Comparison of ENCODE assay signal across 8 cellular contexts in the genomic region with DNA sequence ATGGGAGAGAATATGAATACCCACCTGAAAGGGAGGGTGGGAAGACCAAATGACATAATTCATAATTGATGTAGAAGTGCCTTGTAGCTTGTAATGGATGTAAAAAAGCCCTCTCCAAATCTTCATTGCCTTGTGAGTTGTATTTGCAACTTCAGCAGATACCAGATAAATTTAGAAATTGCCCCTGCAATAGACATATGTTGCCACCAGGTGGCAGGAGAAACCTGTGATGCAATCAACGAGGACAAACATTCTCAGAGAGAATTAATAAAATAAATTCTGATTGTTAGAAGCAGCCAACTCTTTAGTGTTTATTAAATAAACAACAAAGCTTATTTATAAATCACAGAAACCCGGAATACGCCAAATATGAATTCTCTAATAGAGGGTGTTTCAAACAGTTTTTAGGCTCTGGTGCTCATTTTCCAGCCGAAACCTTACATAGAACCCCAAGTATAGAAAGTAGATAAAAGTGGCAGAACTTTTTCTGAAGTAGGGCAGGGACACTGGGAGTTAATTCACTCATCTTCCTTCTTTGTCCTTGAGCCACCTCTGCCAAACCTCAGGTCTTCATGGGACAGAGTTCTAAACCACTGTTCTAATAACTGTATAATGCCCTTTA.
A peak's percentile ranks its signal among the peaks of the same experiment; 100 is the strongest.
DNase-seq lines count a peak whose midpoint lies in the region; ATAC-seq, FAIRE-seq and TF ChIP-seq lines count a peak whose summit lies in the region.

No MANE protein-coding gene starts in this region.

- H3K4me3 ChIP-seq in GM12878 (no peak overlapping the region), liver (ENCODE audit: low read depth in 1 of 3, low read length in 3 of 3) (no peak overlapping the region)

- no peaks in the 10 kb centered on the region for H3K36me3 ChIP-seq in GM12878 (ENCODE audit: control insufficient read depth in 2 of 2, insufficient read depth in 2 of 2, low read length in 1 of 2)
- H3K36me3 ChIP-seq in liver (ENCODE audit: control insufficient read depth in 4 of 4, insufficient read depth in 3 of 4, low read depth in 1 of 4, low read length in 3 of 4): no peaks in the 10 kb centered on the region

- BruUV-seq in GM12878 (replicated peaks; lab: Mats Ljungman, UMichigan): no TSS peak

- DNase-seq in NCI-H1694 (lab: John Stamatoyannopoulos, UW) (peak; percentile 35), GM12878 (ENCODE audit: low read depth, low spot score) (peak; percentile 3), SW 1271 (lab: John Stamatoyannopoulos, UW) (no peak)

- intact Hi-C loops in GM12878 (cut with micrococcal nuclease; ENCODE audit: unreplicated experiment): loop anchor here (1.0 kb wide), 2 partner anchors 39 to 1330 kb away; no protein-coding TSS in a partner anchor

- TF ChIP-seq POLR2A in GM12878 (IDR thresholded peaks at IDR 0.05; ENCODE audit: low read depth, low read length): no peak

- POLR2A ChIA-PET in GM12878 (lab: Charles Lee): no interaction called here

- H3K9me3 ChIP-seq in GM12878 (replicated peaks; ENCODE audit: control insufficient read depth, insufficient read depth, low read length) (no peaks in the 10 kb centered on the region), liver (ENCODE audit: control insufficient read depth in 4 of 4, low read length in 3 of 4) (no peaks in the 10 kb centered on the region)

- H3K27me3 ChIP-seq in GM12878 (replicated peaks in 1 of 2; ENCODE audit: control insufficient read depth in 2 of 2, insufficient read depth in 2 of 2, low read length in 1 of 2): no peaks in the 10 kb centered on the region
- H3K27me3 ChIP-seq in liver (ENCODE audit: control insufficient read depth in 4 of 4, insufficient read depth in 4 of 4, low read length in 3 of 4): no peaks in the 10 kb centered on the region

- H3K9ac ChIP-seq in GM12878 (ENCODE audit: control insufficient read depth, insufficient read depth, low read length): no peak overlapping the region
- H3K9ac ChIP-seq in liver (ENCODE audit: low read depth in 1 of 2, low read length in 2 of 2): no peak overlapping the region

- WGBS in GM12878 (ENCODE audit: insufficient coverage, insufficient replicate concordance, low lambda C conversion rate, missing lambda C conversion rate): 15% methylated on average over 4 of the region's 4 CpGs
- 47% methylated on average over 4 of the region's 4 CpGs for WGBS in liver

- CTCF ChIA-PET in GM12878 (lab: Yijun Ruan, JAX): interaction anchor here (0.7 to 7.7 kb wide), 27 partner anchors 9 to 1499 kb away, joined by 3 to 204 read pairs (median 3); no protein-coding TSS in a partner anchor

- H3K27ac ChIP-seq in C4-2B (no peak overlapping the region), GM12878 (ENCODE audit: control insufficient read depth, insufficient read depth) (no peak overlapping the region), liver (ENCODE audit: low read depth in 1 of 2, low read length in 2 of 2) (no peak overlapping the region)

- in situ Hi-C loops in GM12878 (cut with MboI): loop anchor here (10.0 kb wide), 1 partner anchor 1333 kb away; no protein-coding TSS in a partner anchor

- TF ChIP-seq RAD21 in GM12878 (IDR thresholded peaks at IDR 0.05; ENCODE audit: insufficient read depth, low read depth, low read length) (peak; percentile 86), liver (IDR thresholded peaks at IDR 0.05) (peak; percentile 76 to 80)

- no peak overlapping the region for H2AFZ ChIP-seq in GM12878 (ENCODE audit: control insufficient read depth, low read depth, low read length)

- TF ChIP-seq CTCF in C4-2B (conservative IDR thresholded peaks at IDR 0.05): peak; percentile 95
- peak; percentile 73 to 81 (median 73) for TF ChIP-seq CTCF in GM12878 (IDR thresholded peaks at IDR 0.05 in 2 of 3, conservative IDR thresholded peaks at IDR 0.05 in 1 of 3; ENCODE audit: control insufficient read depth in 2 of 3, extremely low read depth in 1 of 3, insufficient read depth in 1 of 3, low read depth in 3 of 3, low read length in 3 of 3)
- peak; percentile 85 for TF ChIP-seq CTCF in liver (IDR thresholded peaks at IDR 0.05; ENCODE audit: low read depth, low read length, missing input control)

- no peaks in the 10 kb centered on the region for H3K79me2 ChIP-seq in GM12878 (ENCODE audit: control insufficient read depth, insufficient read depth, low read length)

- ATAC-seq in GM18511 (IDR thresholded peaks at IDR 0.05; ENCODE audit: unreplicated experiment) (peak; percentile 63), GM12878 (0 out of 3 replicates have a peak, but pooled peaks have one; percentile 36), GM21825 (IDR thresholded peaks at IDR 0.05; ENCODE audit: unreplicated experiment) (no peak), GM18870 (IDR thresholded peaks at IDR 0.05; ENCODE audit: unreplicated experiment) (no peak)

- RAD21 ChIA-PET in GM12878 (lab: Charles Lee; ENCODE audit: unreplicated experiment): interaction anchor here (0.7 to 4.1 kb wide), 6 partner anchors 22 to 1499 kb away, joined by 3 to 35 read pairs (median 4); no protein-coding TSS in a partner anchor

- H4K20me1 ChIP-seq in GM12878 (ENCODE audit: control insufficient read depth, insufficient read depth): no peaks in the 10 kb centered on the region

- SMC1A ChIA-PET in GM12878 (lab: Charles Lee; ENCODE audit: uncharacterized antibody, unreplicated experiment): interaction anchor here (0.5 to 6.7 kb wide), 17 partner anchors 9 to 1499 kb away, joined by 3 to 68 read pairs (median 4); no protein-coding TSS in a partner anchor

- no peak overlapping the region for H3K4me2 ChIP-seq in GM12878 (ENCODE audit: control insufficient read depth, insufficient read depth)

- no peak for FAIRE-seq in GM12878 (lab: Jason Lieb, UNC)

- H3K4me1 ChIP-seq in GM12878 (ENCODE audit: control insufficient read depth, insufficient read depth, low read length): no peaks in the 10 kb centered on the region
- H3K4me1 ChIP-seq in liver (ENCODE audit: control insufficient read depth in 4 of 4, insufficient read depth in 4 of 4, low read length in 3 of 4): no peaks in the 10 kb centered on the region

- TF ChIP-seq EP300 in GM12878 (IDR thresholded peaks at IDR 0.05; ENCODE audit: borderline replicate concordance in 1 of 2, control insufficient read depth in 1 of 2, low read depth in 2 of 2, low read length in 2 of 2): no peak

TF ChIP-seq in GM12878, 131 proteins besides CTCF, POLR2A, EP300 and RAD21:
- TF ChIP-seq CEBPB (IDR thresholded peaks at IDR 0.05; ENCODE audit: borderline replicate concordance in 1 of 2, low read depth in 2 of 2, low read length in 2 of 2) (peak in 1 of 2 experiments; percentile 57; a peak in 1 of 4 replicates), JUNB (IDR thresholded peaks at IDR 0.05) (no peak), SMC3 (IDR thresholded peaks at IDR 0.05; ENCODE audit: borderline replicate concordance, low read length) (peak; percentile 83), MYB (IDR thresholded peaks at IDR 0.05; ENCODE audit: borderline replicate concordance, low read depth, low read length) (no peak)
- TF ChIP-seq, protein P1, sequence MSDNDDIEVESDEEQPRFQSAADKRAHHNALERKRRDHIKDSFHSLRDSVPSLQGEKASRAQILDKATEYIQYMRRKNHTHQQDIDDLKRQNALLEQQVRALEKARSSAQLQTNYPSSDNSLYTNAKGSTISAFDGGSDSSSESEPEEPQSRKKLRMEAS (IDR thresholded peaks at IDR 0.05; ENCODE audit: low read depth, low read length): no peak
TF ChIP-seq in GM12878: peak in this region for 2.

TF ChIP-seq in liver, 16 proteins besides CTCF, POLR2A, EP300 and RAD21:
- TF ChIP-seq ATF3 (IDR thresholded peaks at IDR 0.05): peak; percentile 87
- TF ChIP-seq FOXA2 (IDR thresholded peaks at IDR 0.05): no peak

Comparison
In these comparisons a context has a peak if more than half of its experiments do, and no peak if none do; other contexts are left out.
1. ATAC-seq: peak in GM18511 (single experiment) and GM12878 (single experiment); none in GM21825 (single experiment) and GM18870 (single experiment).
2. DNase-seq: peak in NCI-H1694 (single experiment) and GM12878 (single experiment); none in SW 1271 (0 of 2).
3. Peak in every context shown above with its lines, with median percentiles within 50 percentile points of each other: CTCF ChIP-seq.